In the genomic region with DNA sequence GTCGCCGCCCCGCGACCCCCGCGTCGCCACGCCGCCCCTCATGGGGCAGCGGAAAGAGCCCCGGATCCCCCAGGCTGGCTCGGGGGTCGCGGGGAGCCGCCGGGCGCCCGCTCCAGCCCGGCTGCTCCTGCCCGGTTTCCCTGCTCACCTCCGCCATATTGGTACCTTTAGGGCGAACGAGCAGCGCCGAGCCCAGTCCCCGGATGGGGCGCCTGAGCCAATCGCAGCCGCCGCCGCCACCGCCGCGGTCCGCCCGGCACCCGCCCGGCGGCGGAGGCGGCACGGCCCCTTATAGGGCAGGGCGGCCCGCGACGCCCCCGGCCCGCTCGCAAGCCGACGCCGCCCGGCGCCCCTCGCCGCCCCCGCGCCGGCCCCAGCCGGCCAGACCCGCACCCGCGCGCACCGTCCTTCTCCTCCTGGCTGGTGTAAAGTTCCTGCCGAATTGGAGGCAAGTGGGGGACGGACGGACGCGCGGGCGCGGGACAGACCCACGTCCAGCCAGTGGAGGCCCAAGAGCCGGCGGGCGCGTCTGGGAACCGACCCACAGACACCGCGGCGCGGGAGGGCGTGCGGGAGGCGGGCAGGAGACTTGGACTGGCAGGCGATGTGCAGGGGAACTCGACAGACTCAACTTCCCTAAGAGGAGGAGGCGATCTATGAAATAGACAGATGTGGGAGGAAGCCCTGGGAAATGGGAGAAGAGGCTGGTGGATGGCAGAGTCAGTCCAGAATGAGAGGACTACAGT, we compare ENCODE assay signal across 8 cellular contexts. TPM values are rescaled to one million over a fixed set of nuclear protein-coding genes. Genes with fewer than 3 reads are reported as not detected.
DNase-seq lines count a peak whose midpoint lies in the region; ATAC-seq, FAIRE-seq and TF ChIP-seq lines count a peak whose summit lies in the region.

A gene with protein sequence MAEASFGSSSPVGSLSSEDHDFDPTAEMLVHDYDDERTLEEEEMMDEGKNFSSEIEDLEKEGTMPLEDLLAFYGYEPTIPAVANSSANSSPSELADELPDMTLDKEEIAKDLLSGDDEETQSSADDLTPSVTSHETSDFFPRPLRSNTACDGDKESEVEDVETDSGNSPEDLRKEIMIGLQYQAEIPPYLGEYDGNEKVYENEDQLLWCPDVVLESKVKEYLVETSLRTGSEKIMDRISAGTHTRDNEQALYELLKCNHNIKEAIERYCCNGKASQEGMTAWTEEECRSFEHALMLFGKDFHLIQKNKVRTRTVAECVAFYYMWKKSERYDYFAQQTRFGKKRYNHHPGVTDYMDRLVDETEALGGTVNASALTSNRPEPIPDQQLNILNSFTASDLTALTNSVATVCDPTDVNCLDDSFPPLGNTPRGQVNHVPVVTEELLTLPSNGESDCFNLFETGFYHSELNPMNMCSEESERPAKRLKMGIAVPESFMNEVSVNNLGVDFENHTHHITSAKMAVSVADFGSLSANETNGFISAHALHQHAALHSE (minus strand): TSS at position 178 of the 746 bp plus-strand sequence. CDS start 21 bp downstream, at position 157.

- H3K27ac ChIP-seq in A549 (peak within 1 kb of the TSS; percentile 86 to 98), coronary artery (peak within 1 kb of the TSS; percentile 37 to 89), HepG2 (ENCODE audit: extremely low read length, insufficient read depth, low read length) (peak within 1 kb of the TSS; percentile 72)

- H3K4me2 ChIP-seq in A549 (peak within 1 kb of the TSS; percentile 89), HepG2 (ENCODE audit: low read depth, low read length) (peak within 1 kb of the TSS; percentile 99)

- no peaks in the 10 kb centered on the region; a peak in 1 of 5 replicates for H3K27me3 ChIP-seq in HepG2 (ENCODE audit: control insufficient read depth in 1 of 2, insufficient read depth in 2 of 2, low read length in 2 of 2)

- no TSS peak for BruUV-seq in HepG2 (replicated peaks; lab: Mats Ljungman, UMichigan)

- H3K9me3 ChIP-seq in A549, result no peaks in the 10 kb centered on the region
- no peaks in the 10 kb centered on the region for H3K9me3 ChIP-seq in HepG2 (ENCODE audit: low read length)

- peaks cover 14% of the 10 kb centered on the region; the same call in 2 of the 3 replicates for H3K4me1 ChIP-seq in A549
- H3K4me1 ChIP-seq in HepG2 (ENCODE audit: insufficient read depth, low read length), result peaks cover 31% of the 10 kb centered on the region

- intact Hi-C loops in HepG2 (cut with micrococcal nuclease; ENCODE audit: unreplicated experiment), result loop anchor here (2.0 to 5.0 kb wide), 2 partner anchors 40 to 131 kb away; no protein-coding TSS in a partner anchor

- TF ChIP-seq CTCF in A549 (IDR thresholded peaks at IDR 0.05) (no peak), coronary artery (IDR thresholded peaks at IDR 0.05) (no peak), HepG2 (CRISPR knock-in tag; IDR thresholded peaks at IDR 0.05) (no peak)

- no peak for TF ChIP-seq RAD21 in A549 (conservative IDR thresholded peaks at IDR 0.05 in 1 of 2, IDR thresholded peaks at IDR 0.05 in 1 of 2)
- TF ChIP-seq RAD21 in HepG2 (CRISPR knock-in tag; IDR thresholded peaks at IDR 0.05), result no peak

- peak; percentile 36 for TF ChIP-seq POLR2A in A549 (IDR thresholded peaks at IDR 0.05; ENCODE audit: low read length)
- peak; percentile 55 to 56 for TF ChIP-seq POLR2A in HepG2 (IDR thresholded peaks at IDR 0.05; ENCODE audit: insufficient read depth in 1 of 2, low read depth in 2 of 2, low read length in 2 of 2)

- in situ Hi-C loops in HepG2 (cut with HindIII; ENCODE audit: extremely low pct_ligation_motif_present, low pct_unique_long_range_greater_than_20kb), result loop anchor here (25.0 kb wide), 1 partner anchor 185 kb away; no protein-coding TSS in a partner anchor

- WGBS in A549 (ENCODE audit: missing lambda C conversion rate), result 1% methylated on average over 9 of the region's 89 CpGs
- WGBS in HepG2 (ENCODE audit: low lambda C conversion rate), result under 1% methylated on average over 18 of the region's 89 CpGs

- peak within 1 kb of the TSS; percentile 83 for H3K9ac ChIP-seq in HepG2 (ENCODE audit: insufficient read depth, low read depth, low read length)

- 0 out of 5 replicates have a peak, but pooled peaks cover 0 to 4% of the 10 kb centered on the region in 2 experiments for H3K36me3 ChIP-seq in HepG2 (replicated peaks in 1 of 2; ENCODE audit: control insufficient read depth in 1 of 2, insufficient read depth in 2 of 2, low read length in 2 of 2)

- FAIRE-seq in A549 (lab: Jason Lieb, UNC), result no peak
- FAIRE-seq in HepG2 (lab: Jason Lieb, UNC), result no peak

- H3K4me3 ChIP-seq in A549 (peak within 1 kb of the TSS; percentile 77), coronary artery (peak within 1 kb of the TSS; percentile 99), HepG2 (replicated peaks in 1 of 3; ENCODE audit: insufficient read depth in 1 of 3, low read depth in 2 of 3, low read length in 3 of 3) (peak within 1 kb of the TSS; percentile 90 to 95 (median 91))

- ATAC-seq in A549 (peak; percentile 91 to 96), GM18858 (IDR thresholded peaks at IDR 0.05; ENCODE audit: unreplicated experiment) (peak; percentile 85), HG03064 (IDR thresholded peaks at IDR 0.05; ENCODE audit: low read depth, unreplicated experiment) (peak; percentile 95), HepG2 (peak; percentile 95)

- H3K79me2 ChIP-seq in HepG2 (ENCODE audit: insufficient read depth, low read length), result peaks cover 23% of the 10 kb centered on the region

- TF ChIP-seq EP300 in A549 (IDR thresholded peaks at IDR 0.05), result no peak
- no peak for TF ChIP-seq EP300 in HepG2 (IDR thresholded peaks at IDR 0.05; ENCODE audit: low read depth in 2 of 2, low read length in 2 of 2)
- no peak for TF ChIP-seq EP300 in HepG2 (CRISPR knock-in tag; IDR thresholded peaks at IDR 0.05; ENCODE audit: borderline replicate concordance)

- POLR2A ChIA-PET in A549 (lab: Yijun Ruan, JAX), result no interaction called here
- POLR2A ChIA-PET in HepG2 (lab: Yijun Ruan, JAX), result no interaction called here

- peak within 1 kb of the TSS; percentile 83 for H2AFZ ChIP-seq in HepG2 (ENCODE audit: low read length)

- DNase-seq in A549 (ENCODE audit: low read depth in 1 of 2, low spot score in 1 of 2) (peak; percentile 75 to 83), NCI-H226 (peak; percentile 73), coronary artery (ENCODE audit: low spot score) (peak; percentile 83), HepG2 (ENCODE audit: low spot score) (peak; percentile 43)
- DNase-seq in activated CD4-positive, alpha-beta T cell treated with anti-CD3 and anti-CD28 coated beads for 48 hours, result peak; percentile 86
- peak; percentile 80 for DNase-seq in stimulated activated CD4-positive, alpha-beta T cell treated with anti-CD3 and anti-CD28 coated beads, Interleukin-4, amount 100 ng/mL, for 1 hour

- CTCF ChIA-PET in A549 (lab: Yijun Ruan, JAX) (no interaction called here), HepG2 (lab: Yijun Ruan, JAX; ENCODE audit: low intra/inter-chr PET ratio, low total read pairs) (no interaction called here)

- H4K20me1 ChIP-seq in HepG2 (ENCODE audit: insufficient read depth, low read length), result 0 out of 2 replicates have a peak, but pooled peaks cover 7% of the 10 kb centered on the region

TF ChIP-seq in A549, 52 proteins besides CTCF, POLR2A, EP300 and RAD21 (continues in another document):
- TF ChIP-seq KDM5A (IDR thresholded peaks at IDR 0.05) (peak; percentile 29; the same call in 1 of the 2 replicates), JUN (IDR thresholded peaks at IDR 0.05) (peak; percentile 54 to 82; a peak in 4 of 5 replicates)

TF ChIP-seq in HepG2, 621 proteins besides CTCF, POLR2A, EP300 and RAD21 (continues in another document):
- 0 out of 2 replicates have a peak, but pooled peaks have one; percentile 26 for TF ChIP-seq ZNF674 (CRISPR knock-in tag; IDR thresholded peaks at IDR 0.05; ENCODE audit: low read depth)
- 0 out of 2 replicates have a peak, but pooled peaks have one; percentile 43 for TF ChIP-seq KDM5B (CRISPR knock-in tag; IDR thresholded peaks at IDR 0.05; ENCODE audit: borderline replicate concordance)
- TF ChIP-seq SP5 (CRISPR knock-in tag; IDR thresholded peaks at IDR 0.05; ENCODE audit: borderline replicate concordance, low read depth), result no peak

RNA-seq across cellular contexts. Expression of the gene that starts here (rescaled TPM):
- polyA plus RNA-seq in A549 (2011; rRNA removed) (20.8 and 26.1 TPM in 2 replicates), A549 (2017; fragmentation: RNase III; extraction: RNeasy Plus Mini Kit Qiagen cat#74134 plus additional on column Dnase treatment) (9.4 to 10.0 TPM (median 9.7 TPM) in 3 replicates), HepG2 (2011; rRNA removed) (11.8 and 14.6 TPM in 2 replicates)
- polyA plus RNA-seq in A549 (2012; cell fraction: cytosol; rRNA removed), result 3.3 and 3.5 TPM in 2 replicates
- polyA plus RNA-seq in A549 (2012; cell fraction: nucleus; rRNA removed), result 5.0 and 5.7 TPM in 2 replicates
- 26.4 and 33.6 TPM in 2 replicates for polyA minus RNA-seq in A549 (2011; rRNA and poly(A)+ RNA removed)
- total RNA-seq in HepG2 (2016; rRNA removed; fragmentation: Illumina TruSeq; extraction: Trizol), result 38.8 and 63.5 TPM in 2 replicates
- total RNA-seq in HepG2 (2016; cell fraction: cytosol; rRNA removed; fragmentation: Illumina TruSeq; extraction: Trizol; ENCODE audit: low read depth), result 1.1 and 2.4 TPM in 2 replicates
- total RNA-seq in HepG2 (2016; cell fraction: insoluble cytoplasmic fraction; rRNA removed; fragmentation: Illumina TruSeq; extraction: Trizol), result 40.3 and 58.9 TPM in 2 replicates
- total RNA-seq in HepG2 (2016; cell fraction: membrane; rRNA removed; fragmentation: Illumina TruSeq; extraction: Trizol), result 5.6 and 8.3 TPM in 2 replicates
- 35.4 TPM in 2 replicates for total RNA-seq in HepG2 (2016; cell fraction: nucleus; rRNA removed; fragmentation: Illumina TruSeq; extraction: Trizol)
- polyA plus RNA-seq in HepG2 (2011; cell fraction: cytosol; rRNA removed), result 5.4 and 7.9 TPM in 2 replicates
- 13.5 and 15.5 TPM in 2 replicates for polyA plus RNA-seq in HepG2 (2011; cell fraction: nucleus; rRNA removed)
- polyA plus RNA-seq in HepG2 (2012), result 9.6 and 15.3 TPM in 2 replicates
- polyA plus RNA-seq in HepG2 (2016; cell fraction: cytosol; fragmentation: Illumina TruSeq; extraction: Trizol; ENCODE audit: low read depth), result 0.28 and 0.40 TPM in 2 replicates
- polyA plus RNA-seq in HepG2 (2016; cell fraction: insoluble cytoplasmic fraction; fragmentation: Illumina TruSeq; extraction: Trizol; ENCODE audit: low read depth), result 20.4 and 22.1 TPM in 2 replicates
- polyA plus RNA-seq in HepG2 (2016; cell fraction: membrane; fragmentation: Illumina TruSeq; extraction: Trizol; ENCODE audit: low read depth), result 2.0 and 2.5 TPM in 2 replicates
- polyA plus RNA-seq in HepG2 (2016; cell fraction: nucleus; fragmentation: Illumina TruSeq; extraction: Trizol; ENCODE audit: insufficient read depth, low read depth), result 33.9 and 37.6 TPM in 2 replicates
- polyA minus RNA-seq in HepG2 (2011; rRNA and poly(A)+ RNA removed; ENCODE audit: low replicate concordance), result 25.7 and 34.6 TPM in 2 replicates
- polyA minus RNA-seq in HepG2 (2011; cell fraction: cytosol; rRNA and poly(A)+ RNA removed), result 17.3 and 18.2 TPM in 2 replicates
- 30.4 and 37.5 TPM in 2 replicates for polyA minus RNA-seq in HepG2 (2011; cell fraction: nucleus; rRNA and poly(A)+ RNA removed)

Comparison
In these comparisons a context has a peak if more than half of its experiments do, and no peak if none do; other contexts are left out.
1. Peak in every context shown above with its lines: DNase-seq, ATAC-seq, H3K4me3 ChIP-seq and H3K27ac ChIP-seq.